In genomic region chr1:183887826-183888819, GRCh38 we compare ENCODE assay signal across 14 cellular contexts.
DNase-seq lines count a peak whose midpoint lies in the region; ATAC-seq, FAIRE-seq and TF ChIP-seq lines count a peak whose summit lies in the region.
"Had no signal": no experiment of that assay in that cellular context is flagged by ENCODE, and none has a peak within 500 bp of the region (broad histone marks: within the 10 kb centered on the region; RNA-seq: fewer than 3 reads in every experiment).

No MANE protein-coding gene starts in this region.

- no peak overlapping the region for H2AFZ ChIP-seq in endothelial cell of umbilical vein (ENCODE audit: low read depth, low read length)

- H3K36me3 Mint-ChIP-seq in activated CD4-positive, alpha-beta T cell treated with anti-CD3 and anti-CD28 coated beads, Interleukin-2, amount 10 ng/mL, durations not matched to agents 7 days and 5 days (ENCODE audit: low read depth) = peaks cover 4% of the 10 kb centered on the region

- no peaks in the 10 kb centered on the region for H3K9me1 ChIP-seq in endothelial cell of umbilical vein (replicated peaks; ENCODE audit: control insufficient read depth, extremely low read depth, insufficient read depth, low read length)

- CTCF ChIA-PET in activated CD4-positive, alpha-beta T cell treated with anti-CD3 and anti-CD28 coated beads, Interleukin-2, amount 10 ng/mL, durations not matched to agents 7 days and 5 days (lab: Charles Lee) = no interaction called here
- CTCF ChIA-PET in endothelial cell of umbilical vein (lab: Charles Lee) = interaction anchor here (1.2 to 2.4 kb wide), 7 partner anchors 14 to 157 kb away, joined by 3 to 9 read pairs (median 6); no protein-coding TSS in a partner anchor

- ATAC-seq in GM19467 (IDR thresholded peaks at IDR 0.05; ENCODE audit: unreplicated experiment) = no peak
- ATAC-seq: Right ventricle myocardium inferior had no signal

- no peaks in the 10 kb centered on the region for H3K27me3 Mint-ChIP-seq in activated CD4-positive, alpha-beta T cell treated with anti-CD3 and anti-CD28 coated beads, Interleukin-2, amount 10 ng/mL, durations not matched to agents 7 days and 5 days

- dilution Hi-C loops in endothelial cell of umbilical vein (cut with MboI; ENCODE audit: extremely low pct_ligation_motif_present, low sequenced_read_pairs) = no loop called here

- H3K27me3 ChIP-seq in endothelial cell of umbilical vein (ENCODE audit: control insufficient read depth in 2 of 2, insufficient read depth in 2 of 2, low read length in 2 of 2) (no peaks in the 10 kb centered on the region), stomach smooth muscle (ENCODE audit: control insufficient read depth in 1 of 2, insufficient read depth in 2 of 2, low read length in 2 of 2) (no peaks in the 10 kb centered on the region)

- TSS peak; percentile 69 for BruUV-seq in endothelial cell of umbilical vein (replicated peaks; lab: Mats Ljungman, UMichigan)

- peaks cover 30% of the 10 kb centered on the region for H3K4me1 Mint-ChIP-seq in activated CD4-positive, alpha-beta T cell treated with anti-CD3 and anti-CD28 coated beads, Interleukin-2, amount 10 ng/mL, durations not matched to agents 7 days and 5 days

- DNase-seq in activated CD4-positive, alpha-beta T cell treated with anti-CD3 and anti-CD28 coated beads, Interleukin-2, amount 10 ng/mL, durations not matched to agents 7 days and 5 days = peak; percentile 8
- no peak for DNase-seq in activated CD4-positive, alpha-beta T cell treated with anti-CD3 and anti-CD28 coated beads, Interleukin-2, amount 50 U/mL, for 4 hours
- DNase-seq in SW480 (ENCODE audit: low spot score) (peak; percentile 84), endothelial cell of umbilical vein (ENCODE audit: low read depth, low spot score) (peak; percentile 84), NCI-H2029 treated with DMSO at 0.1 percent for 48 hours (lab: John Stamatoyannopoulos, UW) (no peak)
- no peak for DNase-seq in stimulated activated CD4-positive, alpha-beta T cell treated with anti-CD3 and anti-CD28 coated beads, Interleukin-2, amount 100 ng/mL, for 48 hours
- DNase-seq: endodermal cell, GF-D8, NCI-H345 had no signal

- H3K9me3 ChIP-seq in endothelial cell of umbilical vein (replicated peaks; ENCODE audit: control insufficient read depth, insufficient read depth, low read length) = no peaks in the 10 kb centered on the region
- no peaks in the 10 kb centered on the region for H3K9me3 ChIP-seq in stomach smooth muscle (ENCODE audit: control insufficient read depth in 2 of 2, low read length in 2 of 2)
- H3K9me3 ChIP-seq: HAP-1 had no signal

- TF ChIP-seq POLR2A in endothelial cell of umbilical vein (IDR thresholded peaks at IDR 0.05; ENCODE audit: low read depth, low read length) = peak; percentile 28

- H3K27ac Mint-ChIP-seq in activated CD4-positive, alpha-beta T cell treated with anti-CD3 and anti-CD28 coated beads, Interleukin-2, amount 10 ng/mL, durations not matched to agents 7 days and 5 days = peak overlapping the region; percentile 85
- H3K27ac Mint-ChIP-seq: endodermal cell had no signal

- POLR2A ChIA-PET in activated CD4-positive, alpha-beta T cell treated with anti-CD3 and anti-CD28 coated beads, Interleukin-2, amount 10 ng/mL, durations not matched to agents 7 days and 5 days (lab: Charles Lee) = no interaction called here
- POLR2A ChIA-PET in endothelial cell of umbilical vein (lab: Charles Lee) = no interaction called here

- no peaks in the 10 kb centered on the region for H3K79me2 ChIP-seq in endothelial cell of umbilical vein (ENCODE audit: control insufficient read depth, insufficient read depth, low read length)

- H3K27ac ChIP-seq in endothelial cell of umbilical vein (ENCODE audit: insufficient read depth, low read depth, low read length) (peak overlapping the region; percentile 52), stomach smooth muscle (ENCODE audit: low read length) (peak overlapping the region; percentile 61)

- H3K4me3 Mint-ChIP-seq in activated CD4-positive, alpha-beta T cell treated with anti-CD3 and anti-CD28 coated beads, Interleukin-2, amount 10 ng/mL, durations not matched to agents 7 days and 5 days = peak overlapping the region; percentile 21
- H3K4me3 Mint-ChIP-seq: endodermal cell had no signal

- H3K4me3 ChIP-seq in endothelial cell of umbilical vein (replicated peaks in 1 of 3; ENCODE audit: insufficient read depth in 1 of 3, low read depth in 1 of 3, low read length in 3 of 3) = no peak overlapping the region
- no peak overlapping the region for H3K4me3 ChIP-seq in stomach smooth muscle (ENCODE audit: low read length in 2 of 2)
- H3K4me3 ChIP-seq: HAP-1 had no signal

- peaks cover 10 to 20% of the 10 kb centered on the region in 2 experiments for H3K36me3 ChIP-seq in endothelial cell of umbilical vein (ENCODE audit: control insufficient read depth in 2 of 2, extremely low read depth in 1 of 2, insufficient read depth in 2 of 2, low read length in 2 of 2)
- H3K36me3 ChIP-seq in stomach smooth muscle (ENCODE audit: control insufficient read depth in 2 of 2, insufficient read depth in 2 of 2, low read length in 2 of 2) = peaks cover 17 to 19% of the 10 kb centered on the region in 2 donors
- H3K36me3 ChIP-seq: HAP-1 had no signal

- peak; percentile 78 for FAIRE-seq in endothelial cell of umbilical vein (lab: Jason Lieb, UNC)
- FAIRE-seq: small intestine had no signal

- H3K4me2 ChIP-seq in endothelial cell of umbilical vein (ENCODE audit: insufficient read depth, low read length) = peak overlapping the region; percentile 23

- H4K20me1 ChIP-seq in endothelial cell of umbilical vein (replicated peaks; ENCODE audit: control insufficient read depth, extremely low read depth, insufficient read depth, low read length) = no peaks in the 10 kb centered on the region

- TF ChIP-seq CTCF in endothelial cell of umbilical vein (IDR thresholded peaks at IDR 0.05; ENCODE audit: extremely low read depth in 1 of 2, insufficient read depth in 1 of 2, low read depth in 1 of 2, low read length in 2 of 2) = no peak

- intact Hi-C loops in endothelial cell of umbilical vein (cut with micrococcal nuclease) = loop anchor here (1.0 kb wide), 3 partner anchors 15 to 46 kb away; no protein-coding TSS in a partner anchor

- H3K4me1 ChIP-seq in endothelial cell of umbilical vein (ENCODE audit: control insufficient read depth, extremely low read depth, insufficient read depth, low read length) = peaks cover 26% of the 10 kb centered on the region
- H3K4me1 ChIP-seq in stomach smooth muscle (ENCODE audit: control insufficient read depth, insufficient read depth, low read length) = peaks cover 4% of the 10 kb centered on the region
- H3K4me1 ChIP-seq: HAP-1 had no signal

- H3K9me3 Mint-ChIP-seq in activated CD4-positive, alpha-beta T cell treated with anti-CD3 and anti-CD28 coated beads, Interleukin-2, amount 10 ng/mL, durations not matched to agents 7 days and 5 days = no peaks in the 10 kb centered on the region
- H3K9me3 Mint-ChIP-seq: endodermal cell had no signal

- H3K9ac ChIP-seq in endothelial cell of umbilical vein (replicated peaks; ENCODE audit: extremely low read depth, insufficient read depth, low read length) (peak overlapping the region; percentile 16), stomach smooth muscle (ENCODE audit: low read length in 2 of 2) (no peak overlapping the region)

TF ChIP-seq in endothelial cell of umbilical vein, 7 proteins besides CTCF, POLR2A, EP300 and RAD21:
- TF ChIP-seq MYC (IDR thresholded peaks at IDR 0.05; ENCODE audit: low read depth, low read length) (no peak), JUN (IDR thresholded peaks at IDR 0.05; ENCODE audit: borderline replicate concordance, insufficient read depth, insufficient read length, low read depth) (peak; percentile 12), EZH2 (IDR thresholded peaks at IDR 0.05; ENCODE audit: borderline replicate concordance, low read depth, low read length, severe bottlenecking) (no peak), FOS (IDR thresholded peaks at IDR 0.05; ENCODE audit: borderline replicate concordance, insufficient read depth, low read length) (no peak), GATA2 (IDR thresholded peaks at IDR 0.05; ENCODE audit: insufficient read depth, insufficient read length, low read depth, low read length) (no peak), MAX (IDR thresholded peaks at IDR 0.05; ENCODE audit: insufficient read depth, insufficient read length) (no peak), POLR2AphosphoS5 (IDR thresholded peaks at IDR 0.05; ENCODE audit: insufficient read depth, low read depth, low read length) (peak; percentile 70)
TF ChIP-seq in endothelial cell of umbilical vein: peak in this region for 2.

Comparison
In these comparisons a context has a peak if more than half of its experiments do, and no peak if none do; other contexts are left out.
1. DNase-seq: peak in activated CD4-positive, alpha-beta T cell treated with anti-CD3 and anti-CD28 coated beads, Interleukin-2, amount 10 ng/mL, durations not matched to agents 7 days and 5 days (single experiment), SW480 (single experiment) and endothelial cell of umbilical vein (single experiment); none in activated CD4-positive, alpha-beta T cell treated with anti-CD3 and anti-CD28 coated beads, Interleukin-2, amount 50 U/mL, for 4 hours (0 of 2), NCI-H2029 treated with DMSO at 0.1 percent for 48 hours (single experiment) and stimulated activated CD4-positive, alpha-beta T cell treated with anti-CD3 and anti-CD28 coated beads, Interleukin-2, amount 100 ng/mL, for 48 hours (0 of 2).